In genomic region chr3:71392277-71392676, GRCh38 we compare ENCODE assay signal across 8 cellular contexts.
DNase-seq lines count a peak whose midpoint lies in the region; ATAC-seq, FAIRE-seq and TF ChIP-seq lines count a peak whose summit lies in the region.

No MANE protein-coding gene starts in this region.

- ATAC-seq in GM21360 (IDR thresholded peaks at IDR 0.05; ENCODE audit: unreplicated experiment) (peak; percentile 59), HG03342 (IDR thresholded peaks at IDR 0.05; ENCODE audit: unreplicated experiment) (peak; percentile 84), SK-N-SH treated with all-trans-retinoic acid at 6 μM for 48 hours (no peak)
- peak; percentile 57 for ATAC-seq in activated T-helper 17 cell treated with anti-CD3 and anti-CD28 coated beads, Interleukin-2, amount 50 U/mL, for 72 hours (replicated peaks)

- H3K4me1 Mint-ChIP-seq in activated T-helper 17 cell treated with anti-CD3 and anti-CD28 coated beads, Interleukin-2, amount 50 U/mL, for 72 hours, result peaks cover 39% of the 10 kb centered on the region

- no peaks in the 10 kb centered on the region for H3K27me3 Mint-ChIP-seq in activated T-helper 17 cell treated with anti-CD3 and anti-CD28 coated beads, Interleukin-2, amount 50 U/mL, for 72 hours

- peaks cover 11% of the 10 kb centered on the region for H3K36me3 Mint-ChIP-seq in activated T-helper 17 cell treated with anti-CD3 and anti-CD28 coated beads, Interleukin-2, amount 50 U/mL, for 72 hours (ENCODE audit: low read depth)

- peak; percentile 47 for FAIRE-seq in GM12891 (lab: Jason Lieb, UNC)

- H3K4me3 Mint-ChIP-seq in activated T-helper 17 cell treated with anti-CD3 and anti-CD28 coated beads, Interleukin-2, amount 50 U/mL, for 72 hours, result peak overlapping the region; percentile 74

- H3K9me3 Mint-ChIP-seq in activated T-helper 17 cell treated with anti-CD3 and anti-CD28 coated beads, Interleukin-2, amount 50 U/mL, for 72 hours, result no peaks in the 10 kb centered on the region

- DNase-seq in GM12891 (ENCODE audit: insufficient read length, low spot score) (no peak), ureter (ENCODE audit: low spot score) (no peak), NCI-H2081 treated with DMSO at 0.1 percent for 48 hours (lab: John Stamatoyannopoulos, UW) (no peak), cerebellar nuclear complex (lab: John Stamatoyannopoulos, UW) (no peak)

- peak overlapping the region; percentile 91 for H3K27ac Mint-ChIP-seq in activated T-helper 17 cell treated with anti-CD3 and anti-CD28 coated beads, Interleukin-2, amount 50 U/mL, for 72 hours

- TF ChIP-seq POLR2A in GM12891 (IDR thresholded peaks at IDR 0.05; ENCODE audit: low read depth, low read length), result no peak

TF ChIP-seq in GM12891, 5 proteins besides CTCF, POLR2A, EP300 and RAD21:
- TF ChIP-seq SPI1 (IDR thresholded peaks at IDR 0.05; ENCODE audit: low read depth, low read length), result peak; percentile 73
- no peak for TF ChIP-seq POLR2AphosphoS5 (IDR thresholded peaks at IDR 0.05; ENCODE audit: low read depth, low read length)

TF ChIP-seq in SK-N-SH treated with all-trans-retinoic acid at 6 μM for 48 hours, 23 proteins besides CTCF, POLR2A, EP300 and RAD21:
- TF ChIP-seq SNAI2 (CRISPR knock-in tag; IDR thresholded peaks at IDR 0.05), result no peak
- TF ChIP-seq ZNF8 (CRISPR knock-in tag; IDR thresholded peaks at IDR 0.05), result no peak
- TF ChIP-seq ISL1 (CRISPR knock-in tag; IDR thresholded peaks at IDR 0.05), result no peak
- no peak for TF ChIP-seq CSRNP3 (CRISPR knock-in tag; IDR thresholded peaks at IDR 0.05)
- no peak for TF ChIP-seq POU6F1 (CRISPR knock-in tag; IDR thresholded peaks at IDR 0.05; ENCODE audit: borderline replicate concordance, low read depth)
- no peak for TF ChIP-seq RARB (CRISPR knock-in tag; IDR thresholded peaks at IDR 0.05)
